ENCODE assay signal across 11 cellular contexts in genomic region chr2:26086155-26086634, GRCh38. TPM values are rescaled to one million over a fixed set of nuclear protein-coding genes. Genes with fewer than 3 reads are reported as not detected.
A peak's percentile ranks its signal among the peaks of the same experiment; 100 is the strongest.
DNase-seq lines count a peak whose midpoint lies in the region; ATAC-seq, FAIRE-seq and TF ChIP-seq lines count a peak whose summit lies in the region.
"Had no signal": no experiment of that assay in that cellular context is flagged by ENCODE, and none has a peak within 500 bp of the region (broad histone marks: within the 10 kb centered on the region; RNA-seq: fewer than 3 reads in every experiment).

No MANE protein-coding gene starts in this region.

- H3K27me3 ChIP-seq in Karpas-422 (ENCODE audit: low read length), result no peaks in the 10 kb centered on the region

- FAIRE-seq in frontal cortex (lab: Jason Lieb, UNC), result no peak

- peaks cover 91% of the 10 kb centered on the region for H3K79me2 ChIP-seq in Karpas-422 (ENCODE audit: low read length)

- intact Hi-C loops in left colon (cut with DNase I, micrococcal nuclease), result no loop called here

- H3K9me3 ChIP-seq in Karpas-422 (ENCODE audit: low read length), result peaks cover 8% of the 10 kb centered on the region

- no peaks in the 10 kb centered on the region for H3K27me3 Mint-ChIP-seq in glutamatergic neuron (ENCODE audit: unreplicated experiment)
- H3K27me3 Mint-ChIP-seq: dendritic cell treated with granulocyte-macrophage colony-stimulating factor and Interleukin-4, amounts not matched to agents 40 ng/mL and 50 ng/mL, for 4 days; naive B cell had no signal

- peaks cover 3% of the 10 kb centered on the region for H3K4me1 Mint-ChIP-seq in glutamatergic neuron (ENCODE audit: low read depth, unreplicated experiment)

- H3K27ac ChIP-seq in epithelial cell of prostate (peak overlapping the region; percentile 41), Karpas-422 (ENCODE audit: low read length) (no peak overlapping the region)

- no peaks in the 10 kb centered on the region for H3K9me2 ChIP-seq in Karpas-422 (replicated peaks; ENCODE audit: insufficient read depth, low read length)

- H2AFZ ChIP-seq in Karpas-422 (ENCODE audit: low read length), result no peak overlapping the region

- no peaks in the 10 kb centered on the region; the same call in 1 of the 2 replicates for H3K36me3 ChIP-seq in Karpas-422 (ENCODE audit: insufficient read depth, low read length)

- TF ChIP-seq CTCF in GM10266 (IDR thresholded peaks at IDR 0.05; ENCODE audit: control insufficient read depth, insufficient read depth, low read depth, missing control alignments), result no peak
- TF ChIP-seq CTCF in glutamatergic neuron (IDR thresholded peaks at IDR 0.05; ENCODE audit: partially characterized antibody, unreplicated experiment), result no peak

- peaks cover 12% of the 10 kb centered on the region; the same call in 1 of the 2 replicates for H4K20me1 ChIP-seq in Karpas-422 (ENCODE audit: insufficient read depth, low read depth, low read length)

- DNase-seq in A172 (ENCODE audit: low spot score) (peak; percentile 80), GM10266 (ENCODE audit: extremely low spot score) (peak; percentile 9), RKO (ENCODE audit: low spot score) (peak; percentile 37), epithelial cell of prostate (ENCODE audit: low read depth, low spot score) (peak; percentile 78), left colon (no peak), frontal cortex (ENCODE audit: low spot score in 2 of 2) (no peak), Karpas-422 (no peak), glutamatergic neuron (no peak)
- DNase-seq: naive B cell, NCI-H1105 had no signal

- no peak overlapping the region for H3K4me3 Mint-ChIP-seq in glutamatergic neuron (ENCODE audit: unreplicated experiment)
- H3K4me3 Mint-ChIP-seq: dendritic cell treated with granulocyte-macrophage colony-stimulating factor and Interleukin-4, amounts not matched to agents 40 ng/mL and 50 ng/mL, for 4 days; naive B cell had no signal

- no peak overlapping the region for H3K4me2 ChIP-seq in Karpas-422 (ENCODE audit: low read depth, low read length, poor library complexity, severe bottlenecking)

- H3K9me3 Mint-ChIP-seq in glutamatergic neuron (ENCODE audit: unreplicated experiment), result peaks cover 3% of the 10 kb centered on the region

- ATAC-seq in left colon, result no peak

- H3K4me1 ChIP-seq in Karpas-422 (ENCODE audit: low read length), result no peaks in the 10 kb centered on the region

- H3K27ac Mint-ChIP-seq in glutamatergic neuron (ENCODE audit: unreplicated experiment), result no peak overlapping the region
- H3K27ac Mint-ChIP-seq: dendritic cell treated with granulocyte-macrophage colony-stimulating factor and Interleukin-4, amounts not matched to agents 40 ng/mL and 50 ng/mL, for 4 days had no signal

- H3K4me3 ChIP-seq in Karpas-422 (ENCODE audit: low read length), result no peak overlapping the region

- peaks cover 16% of the 10 kb centered on the region for H3K36me3 Mint-ChIP-seq in glutamatergic neuron (ENCODE audit: unreplicated experiment)

- no peak overlapping the region for H3K9ac ChIP-seq in Karpas-422 (ENCODE audit: low read length)

RNA-seq across cellular contexts. Expression of gene RAB10, which starts 52.3 kb away (rescaled TPM):
- 148 and 268 TPM in 2 replicates for total RNA-seq in A172 (2014; rRNA removed; shearing (Covaris generic))
- total RNA-seq in left colon (100 to 1,000 TPM; 171 to 173 TPM), frontal cortex (152 TPM), glutamatergic neuron (ENCODE audit: unreplicated experiment) (168 TPM)
- 67.9 and 104 TPM in 2 replicates for total RNA-seq in Karpas-422 (2014; rRNA removed; shearing (Covaris generic); ENCODE audit: low replicate concordance)

Comparison
In these comparisons a context has a peak if more than half of its experiments do, and no peak if none do; other contexts are left out.
1. DNase-seq: peak in A172 (single experiment), GM10266 (single experiment), RKO (single experiment) and epithelial cell of prostate (single experiment); none in left colon (0 of 2), frontal cortex (0 of 2), Karpas-422 (single experiment) and glutamatergic neuron (single experiment).